Comparison of ENCODE assay signal across 13 cellular contexts in genomic region chr20:58131111-58131510, GRCh38.
DNase-seq lines count a peak whose midpoint lies in the region; ATAC-seq and TF ChIP-seq lines count a peak whose summit lies in the region.
"Had no signal": no experiment of that assay in that cellular context is flagged by ENCODE, and none has a peak within 500 bp of the region (broad histone marks: within the 10 kb centered on the region; RNA-seq: fewer than 3 reads in every experiment).

No MANE protein-coding gene starts in this region.

- H3K27ac Mint-ChIP-seq in GM23338, result no peak overlapping the region
- H3K27ac Mint-ChIP-seq: endodermal cell, T-cell had no signal

- H3K27ac ChIP-seq in GM23338 (ENCODE audit: low read depth) (no peak overlapping the region), SK-N-MC (no peak overlapping the region)

- H3K4me1 ChIP-seq in GM23338 (ENCODE audit: insufficient read depth) (peaks cover 22% of the 10 kb centered on the region), skeletal muscle satellite cell (ENCODE audit: control insufficient read depth, insufficient read depth, low read length) (peaks cover 32% of the 10 kb centered on the region)

- H3K4me1 Mint-ChIP-seq in GM23338, result peaks cover 37% of the 10 kb centered on the region
- H3K4me1 Mint-ChIP-seq in activated T-cell treated with anti-CD3 and anti-CD28 coated beads, Interleukin-2, amount 50 U/mL, for 4 hours (ENCODE audit: low read depth), result peaks cover 8% of the 10 kb centered on the region

- peak overlapping the region; percentile 64 for H3K4me2 ChIP-seq in GM23338
- peak overlapping the region; percentile 65 for H3K4me2 ChIP-seq in skeletal muscle satellite cell (ENCODE audit: low read length)

- intact Hi-C loops in head of caudate nucleus (cut with DNase I), result no loop called here
- intact Hi-C loops in posterior cingulate gyrus (cut with DNase I), result no loop called here

- H3K27me3 ChIP-seq in GM23338 (ENCODE audit: insufficient read depth) (no peaks in the 10 kb centered on the region), skeletal muscle satellite cell (ENCODE audit: control insufficient read depth, insufficient read depth, low read length) (peaks cover 12% of the 10 kb centered on the region)

- no peaks in the 10 kb centered on the region for H3F3A ChIP-seq in GM23338 (replicated peaks; ENCODE audit: low read depth)

- H3K4me3 Mint-ChIP-seq in GM23338, result peak overlapping the region; percentile 10; the same call in 1 of the 3 replicates
- no peak overlapping the region for H3K4me3 Mint-ChIP-seq in activated T-cell treated with anti-CD3 and anti-CD28 coated beads, Interleukin-2, amount 50 U/mL, for 4 hours
- H3K4me3 Mint-ChIP-seq: endodermal cell, T-cell had no signal

- no peaks in the 10 kb centered on the region for H3K9me2 ChIP-seq in GM23338 (ENCODE audit: insufficient read depth)

- H3K36me3 ChIP-seq in GM23338 (ENCODE audit: insufficient read depth) (no peaks in the 10 kb centered on the region), SK-N-MC (ENCODE audit: insufficient read depth, low read length) (no peaks in the 10 kb centered on the region), skeletal muscle satellite cell (ENCODE audit: insufficient read depth, low read length) (no peaks in the 10 kb centered on the region)

- no peak for TF ChIP-seq CTCF in GM23338 (conservative IDR thresholded peaks at IDR 0.05; ENCODE audit: low read depth in 2 of 2)

- H3K4me3 ChIP-seq in GM23338 (no peak overlapping the region), SK-N-MC (peak overlapping the region; percentile 26), skeletal muscle satellite cell (ENCODE audit: low read length) (peak overlapping the region; percentile 18)

- H3K9ac ChIP-seq in SK-N-MC (ENCODE audit: insufficient read length), result no peak overlapping the region
- peak overlapping the region; percentile 60 for H3K9ac ChIP-seq in skeletal muscle satellite cell (ENCODE audit: low read depth, low read length)

- ATAC-seq in GM23338 (peak; percentile 61), HG03280 (IDR thresholded peaks at IDR 0.05; ENCODE audit: unreplicated experiment) (no peak)
- no peak for ATAC-seq in activated T-cell treated with anti-CD3 and anti-CD28 coated beads, Interleukin-2, amount 50 U/mL, for 4 hours
- ATAC-seq: T-cell had no signal

- H3K36me3 Mint-ChIP-seq in GM23338 (ENCODE audit: low read depth), result no peaks in the 10 kb centered on the region; the same call in 2 of the 3 replicates
- H3K36me3 Mint-ChIP-seq in activated T-cell treated with anti-CD3 and anti-CD28 coated beads, Interleukin-2, amount 50 U/mL, for 4 hours (ENCODE audit: insufficient read depth), result no peaks in the 10 kb centered on the region
- H3K36me3 Mint-ChIP-seq: T-cell had no signal

- peaks cover 7% of the 10 kb centered on the region for H3K27me3 Mint-ChIP-seq in GM23338 (ENCODE audit: insufficient read depth, low read depth, poor library complexity)
- peaks cover 66% of the 10 kb centered on the region for H3K27me3 Mint-ChIP-seq in activated T-cell treated with anti-CD3 and anti-CD28 coated beads, Interleukin-2, amount 50 U/mL, for 4 hours (ENCODE audit: low read depth)

- H2AFZ ChIP-seq in GM23338, result peak overlapping the region; percentile 83

- H3K9me3 ChIP-seq in SK-N-MC (ENCODE audit: low read depth, low read length) (no peaks in the 10 kb centered on the region), skeletal muscle satellite cell (replicated peaks; ENCODE audit: low read length) (no peaks in the 10 kb centered on the region)

- no peaks in the 10 kb centered on the region for H4K20me1 ChIP-seq in GM23338 (replicated peaks; ENCODE audit: insufficient read depth)

- no peaks in the 10 kb centered on the region for H3K79me2 ChIP-seq in GM23338 (replicated peaks; ENCODE audit: insufficient read depth)

- peaks cover 8% of the 10 kb centered on the region; the same call in 1 of the 3 replicates for H3K9me3 Mint-ChIP-seq in GM23338
- peaks cover 7% of the 10 kb centered on the region for H3K9me3 Mint-ChIP-seq in activated T-cell treated with anti-CD3 and anti-CD28 coated beads, Interleukin-2, amount 50 U/mL, for 4 hours

- no peak for DNase-seq in GM23338 (ENCODE audit: low spot score)
- no peak for DNase-seq in SK-N-MC (ENCODE audit: low read depth, low spot score)
- DNase-seq in head of caudate nucleus, result peak in 27 of 42 donors; percentile 19 to 70 (median 31)
- DNase-seq in activated T-cell treated with anti-CD3 and anti-CD28 coated beads, Interleukin-2, amount 50 U/mL, for 4 hours, result no peak
- DNase-seq in posterior cingulate gyrus, result no peak
- DNase-seq in NCI-H187 treated with DMSO at 0.1 percent for 48 hours (lab: John Stamatoyannopoulos, UW), result no peak
- DNase-seq: activated T-cell treated with anti-CD3 and anti-CD28 coated beads, Interleukin-2, amount 50 U/mL, for 48 hours; endodermal cell; GF-D8; NCI-H1092; T-cell had no signal

TF ChIP-seq in GM23338, 12 proteins besides CTCF, POLR2A, EP300 and RAD21 (continues in another document):
- TF ChIP-seq STAT1 (IDR thresholded peaks at IDR 0.05; ENCODE audit: unreplicated experiment) (no peak), ZNF462 (CRISPR knock-in tag; IDR thresholded peaks at IDR 0.05) (no peak), EZH2phosphoT487 (IDR thresholded peaks at IDR 0.05; ENCODE audit: unreplicated experiment) (no peak), CREB1 (CRISPR knock-in tag; IDR thresholded peaks at IDR 0.05; ENCODE audit: low read depth) (no peak), EZH2 (IDR thresholded peaks at IDR 0.05; ENCODE audit: low read depth, unreplicated experiment) (no peak), JUNB (IDR thresholded peaks at IDR 0.05; ENCODE audit: unreplicated experiment) (no peak), ZNF331 (CRISPR knock-in tag; IDR thresholded peaks at IDR 0.05; ENCODE audit: low read depth) (no peak), ETS1 (IDR thresholded peaks at IDR 0.05) (no peak), POLR2AphosphoS5 (IDR thresholded peaks at IDR 0.05; ENCODE audit: low read depth) (no peak)

Comparison
In these comparisons a context has a peak if more than half of its experiments do, and no peak if none do; other contexts are left out.
1. DNase-seq: peak in head of caudate nucleus (27 of 42); none in GM23338 (single experiment), SK-N-MC (single experiment), activated T-cell treated with anti-CD3 and anti-CD28 coated beads, Interleukin-2, amount 50 U/mL, for 4 hours (single experiment), posterior cingulate gyrus (0 of 10) and NCI-H187 treated with DMSO at 0.1 percent for 48 hours (single experiment).